ENCODE assay signal across 23 cellular contexts in genomic region chr14:65351493-65352224, GRCh38.
DNase-seq lines count a peak whose midpoint lies in the region; ATAC-seq, FAIRE-seq and TF ChIP-seq lines count a peak whose summit lies in the region.
"Had no signal": no experiment of that assay in that cellular context is flagged by ENCODE, and none has a peak within 500 bp of the region (broad histone marks: within the 10 kb centered on the region; RNA-seq: fewer than 3 reads in every experiment).

No MANE protein-coding gene starts in this region.

- no peak overlapping the region for H3K4me3 ChIP-seq in OCI-LY1 (ENCODE audit: low read depth, low read length, poor library complexity, severe bottlenecking)
- H3K4me3 ChIP-seq: cardiac muscle cell had no signal

- no peaks in the 10 kb centered on the region for H3K27me3 ChIP-seq in OCI-LY1 (ENCODE audit: insufficient read depth, low read length)
- H3K27me3 ChIP-seq: cardiac muscle cell had no signal

- no peaks in the 10 kb centered on the region for H3K36me3 ChIP-seq in OCI-LY1 (ENCODE audit: insufficient read depth, low read length)
- H3K36me3 ChIP-seq: cardiac muscle cell had no signal

- H3F3A ChIP-seq in OCI-LY1 (ENCODE audit: insufficient read depth, low read length) = no peaks in the 10 kb centered on the region

- H3K9me2 ChIP-seq in OCI-LY1 (ENCODE audit: low read depth, low read length) = no peaks in the 10 kb centered on the region

- POLR2A ChIA-PET in GM10248 (lab: Yijun Ruan, JAX) = interaction anchor here (1.1 kb wide), 1 partner anchor 182 kb away, joined by 7 read pairs; no protein-coding TSS in a partner anchor

- CTCF ChIA-PET in GM10248 (lab: Yijun Ruan, JAX) = interaction anchor here (1.3 to 1.7 kb wide), 3 partner anchors 42 to 65 kb away, joined by 4 to 6 read pairs (median 5); no protein-coding TSS in a partner anchor

- ATAC-seq in GM19438 (IDR thresholded peaks at IDR 0.05; ENCODE audit: low read depth, unreplicated experiment) (peak; percentile 48), HG02973 (IDR thresholded peaks at IDR 0.05; ENCODE audit: unreplicated experiment) (peak; percentile 44)
- ATAC-seq: activated CD8-positive, alpha-beta T cell treated with anti-CD3 and anti-CD28 coated beads, Interleukin-2, amount 10 ng/mL, durations not matched to agents 7 days and 5 days; activated T-helper 17 cell treated with anti-CD3 and anti-CD28 coated beads, Interleukin-2, amount 50 U/mL, for 72 hours; stimulated activated naive CD8-positive, alpha-beta T cell treated with anti-CD3 and anti-CD28 coated beads, Interleukin-15, Interleukin-2, amounts not matched to agents 100 U/mL and 50 U/mL, for 24 hours had no signal

- H3K4me1 ChIP-seq in OCI-LY1 (ENCODE audit: insufficient read depth, low read length, severe bottlenecking) = peaks cover 55% of the 10 kb centered on the region

- DNase-seq in GM10248 (ENCODE audit: extremely low spot score) = peak; percentile 48
- no peak for DNase-seq in RCC 7860 (ENCODE audit: low spot score)
- DNase-seq in central memory CD4-positive, alpha-beta T cell = no peak
- DNase-seq in hypothalamus (lab: John Stamatoyannopoulos, UW) = no peak
- no peak for DNase-seq in activated CD4-positive, alpha-beta T cell treated with anti-CD3 and anti-CD28 coated beads for 48 hours
- DNase-seq: activated CD8-positive, alpha-beta T cell treated with anti-CD3 and anti-CD28 coated beads, Interleukin-2, amount 10 ng/mL, durations not matched to agents 7 days and 5 days; CD4-positive, CD25-positive, alpha-beta regulatory T cell; DND-41; effector memory CD4-positive, alpha-beta T cell; kidney; NCI-H1105 treated with DMSO at 0.1 percent for 48 hours; NCI-H774; stimulated activated CD4-positive, alpha-beta T cell treated with anti-CD3 and anti-CD28 coated beads, Interleukin-12 subunit alpha, Interleukin-12 subunit beta, amount 100 ng/mL, for 4 hours; stimulated activated naive CD8-positive, alpha-beta T cell treated with anti-CD3 and anti-CD28 coated beads, Interleukin-15, Interleukin-2, amounts not matched to agents 100 U/mL and 50 U/mL, for 24 hours had no signal

- no peaks in the 10 kb centered on the region for H3K79me2 ChIP-seq in OCI-LY1 (ENCODE audit: insufficient read depth, low read length)

- H2AFZ ChIP-seq in OCI-LY1 (ENCODE audit: low read length) = no peak overlapping the region

- H3K9ac ChIP-seq in OCI-LY1 (ENCODE audit: low read length) = no peak overlapping the region
- H3K9ac ChIP-seq: KMS-11 had no signal

- no peak for TF ChIP-seq CTCF in GM10248 (IDR thresholded peaks at IDR 0.05; ENCODE audit: control extremely low read depth, extremely low read depth, low read depth, missing control alignments)
- no peak for TF ChIP-seq CTCF in OCI-LY1 (IDR thresholded peaks at IDR 0.05; ENCODE audit: low read length)

- no peaks in the 10 kb centered on the region for H3K9me3 ChIP-seq in OCI-LY1 (ENCODE audit: low read length)

- H3K4me2 ChIP-seq in OCI-LY1 (ENCODE audit: low read length) = peak overlapping the region; percentile 24; the same call in 1 of the 2 replicates
- H3K4me2 ChIP-seq: KMS-11 had no signal

- H4K20me1 ChIP-seq in OCI-LY1 (ENCODE audit: insufficient read depth, low read length) = no peaks in the 10 kb centered on the region

- no peak for FAIRE-seq in RCC 7860 (lab: Jason Lieb, UNC)
- FAIRE-seq: A204.1, kidney had no signal

- H3K27ac ChIP-seq in OCI-LY1 (ENCODE audit: low read depth, low read length, poor library complexity, severe bottlenecking) = peak overlapping the region; percentile 79
- H3K27ac ChIP-seq: cardiac muscle cell, HL-60, KMS-11, RWPE1 had no signal
